ENCODE assay signal across 19 cellular contexts in genomic region chr2:113276216-113276905, GRCh38. TPM values are rescaled to one million over a fixed set of nuclear protein-coding genes. Genes with fewer than 3 reads are reported as not detected.
DNase-seq lines count a peak whose midpoint lies in the region; ATAC-seq and TF ChIP-seq lines count a peak whose summit lies in the region.
"Had no signal": no experiment of that assay in that cellular context is flagged by ENCODE, and none has a peak within 500 bp of the region (broad histone marks: within the 10 kb centered on the region; RNA-seq: fewer than 3 reads in every experiment).

No MANE protein-coding gene starts in this region.

- DNase-seq in Caki2 (ENCODE audit: low read depth), result peak; percentile 66
- DNase-seq in H9, result no peak
- no peak for DNase-seq in epithelial cell of proximal tubule (ENCODE audit: low read depth)
- DNase-seq in naive thymus-derived CD8-positive, alpha-beta T cell, result no peak
- DNase-seq in HEK293T (ENCODE audit: extremely low spot score), result no peak
- no peak for DNase-seq in HUDEP-2 (lab: John Stamatoyannopoulos, UW; ENCODE audit: unreplicated experiment in 76 of 76)
- DNase-seq: activated CD4-positive, alpha-beta T cell treated with anti-CD3 and anti-CD28 coated beads for 1 hour; activated naive CD4-positive, alpha-beta T cell treated with Interleukin-2 at 50 U/mL for 16 hours; brain microvascular endothelial cell; foreskin keratinocyte; immature natural killer cell; natural killer cell; NCI-H146; NCI-H774; psoas muscle; T1000 had no signal

- no peak overlapping the region for H2BK15ac ChIP-seq in H9 (ENCODE audit: low read depth, low read length)

- peaks cover 4% of the 10 kb centered on the region; the same call in 1 of the 2 replicates for H3K4me1 ChIP-seq in H9 (ENCODE audit: insufficient read depth, low read length)
- H3K4me1 ChIP-seq: foreskin keratinocyte, psoas muscle had no signal

- CTCF ChIA-PET in HEK293T (lab: Yijun Ruan, JAX), result interaction anchor here (0.5 to 0.6 kb wide), 2 partner anchors 65 to 138 kb away, joined by 3 to 5 read pairs; no protein-coding TSS in a partner anchor

- H2BK5ac ChIP-seq in H9 (ENCODE audit: insufficient read length, low read length), result no peak overlapping the region

- H3K4me3 ChIP-seq in epithelial cell of proximal tubule (ENCODE audit: low read depth, low read length), result peak overlapping the region; percentile 84
- H3K4me3 ChIP-seq: lung, psoas muscle had no signal

- H3K14ac ChIP-seq in H9 (ENCODE audit: insufficient read depth, low read length), result no peak overlapping the region

- H3K18ac ChIP-seq in H9 (ENCODE audit: insufficient read length, low read depth, low read length), result no peak overlapping the region

- no peak overlapping the region for H3T11ph ChIP-seq in H9 (ENCODE audit: low read length)

- peak overlapping the region; percentile 66 to 89; a peak in 4 of 5 replicates for H3K4me3 Mint-ChIP-seq in H9
- peak overlapping the region in 8 of 10 donors; percentile 29 to 84 (median 60) for H3K4me3 Mint-ChIP-seq in naive thymus-derived CD8-positive, alpha-beta T cell
- H3K4me3 Mint-ChIP-seq: natural killer cell had no signal

- H3K9ac ChIP-seq in H9 (ENCODE audit: extremely low read depth, insufficient read length, low read length), result no peak overlapping the region

- no peak overlapping the region for H4K8ac ChIP-seq in H9 (replicated peaks; ENCODE audit: insufficient read length, low read depth, low read length)

- H4K20me1 ChIP-seq in H9 (ENCODE audit: control insufficient read depth, insufficient read depth, insufficient read length), result no peaks in the 10 kb centered on the region

- H3K23ac ChIP-seq in H9 (ENCODE audit: insufficient read length, low read depth, low read length), result no peak overlapping the region

- peak overlapping the region; percentile 84 for H3K4me2 ChIP-seq in H9 (ENCODE audit: insufficient read depth, insufficient read length, low read length)

- peaks cover 100% of the 10 kb centered on the region for H3K27me3 Mint-ChIP-seq in H9 (ENCODE audit: low read depth)
- peaks cover 23 to 73% (median 53%) of the 10 kb centered on the region in 5 donors for H3K27me3 Mint-ChIP-seq in naive thymus-derived CD8-positive, alpha-beta T cell

- peaks cover 20% of the 10 kb centered on the region for H3K23me2 ChIP-seq in H9 (ENCODE audit: insufficient read length, low read depth, low read length, poor library complexity, severe bottlenecking)

- no peak overlapping the region for H3K27ac Mint-ChIP-seq in H9
- H3K27ac Mint-ChIP-seq in naive thymus-derived CD8-positive, alpha-beta T cell, result no peak overlapping the region
- H3K27ac Mint-ChIP-seq: immature natural killer cell, natural killer cell had no signal

- no peaks in the 10 kb centered on the region for H3K9me3 ChIP-seq in H9 (ENCODE audit: control insufficient read depth, low read depth, low read length)
- H3K9me3 ChIP-seq: psoas muscle had no signal

- in situ Hi-C loops in Caki2 (cut with HindIII; ENCODE audit: low pct_unique_long_range_greater_than_20kb, low sequenced_read_pairs), result no loop called here

- H3K79me1 ChIP-seq in H9 (ENCODE audit: insufficient read depth, low read depth, low read length, poor library complexity, severe bottlenecking), result no peaks in the 10 kb centered on the region

- no peak overlapping the region for H4K91ac ChIP-seq in H9 (ENCODE audit: insufficient read length, low read depth, low read length)

- peaks cover 0 to 3% of the 10 kb centered on the region in 2 experiments; a peak in 1 of 5 replicates for H3K9me3 Mint-ChIP-seq in H9
- H3K9me3 Mint-ChIP-seq in naive thymus-derived CD8-positive, alpha-beta T cell, result no peaks in the 10 kb centered on the region
- H3K9me3 Mint-ChIP-seq: immature natural killer cell, natural killer cell had no signal

- H3K27me3 ChIP-seq in H9 (ENCODE audit: insufficient read depth, low read length), result peaks cover 85% of the 10 kb centered on the region

- H3K4ac ChIP-seq in H9 (ENCODE audit: low read depth, low read length), result no peak overlapping the region

- H2BK20ac ChIP-seq in H9 (ENCODE audit: low read depth, low read length, poor library complexity, severe bottlenecking), result no peak overlapping the region

- H3K27ac ChIP-seq in H9 (ENCODE audit: insufficient read length, low read depth, low read length), result no peak overlapping the region
- H3K27ac ChIP-seq: brain microvascular endothelial cell, foreskin keratinocyte, psoas muscle had no signal

- no peak overlapping the region for H2BK120ac ChIP-seq in H9 (ENCODE audit: low read depth, low read length, poor library complexity, severe bottlenecking)

- no peaks in the 10 kb centered on the region; the same call in 1 of the 2 replicates for H3K79me2 ChIP-seq in H9 (ENCODE audit: insufficient read depth, low read length)

- no peak overlapping the region for H2AFZ ChIP-seq in H9 (ENCODE audit: low read length)

- no peak overlapping the region for H3K56ac ChIP-seq in H9 (ENCODE audit: insufficient read length, low read depth, low read length)

- POLR2A ChIA-PET in naive thymus-derived CD8-positive, alpha-beta T cell (lab: Charles Lee), result interaction anchor here (1.0 kb wide), 1 partner anchor 25 kb away, joined by 3 read pairs; no protein-coding TSS in a partner anchor
- POLR2A ChIA-PET in HEK293T (lab: Yijun Ruan, JAX), result interaction anchor here (1.0 kb wide), 1 partner anchor 10 kb away, joined by 3 read pairs; no protein-coding TSS in a partner anchor

- peaks cover 10 to 44% of the 10 kb centered on the region in 2 experiments for H3K4me1 Mint-ChIP-seq in H9
- peaks cover 11 to 36% (median 33%) of the 10 kb centered on the region in 4 donors for H3K4me1 Mint-ChIP-seq in naive thymus-derived CD8-positive, alpha-beta T cell
- H3K4me1 Mint-ChIP-seq: natural killer cell had no signal

- ATAC-seq in naive thymus-derived CD8-positive, alpha-beta T cell, result no peak
- no peak for ATAC-seq in activated CD4-positive, CD25-positive, alpha-beta regulatory T cell treated with anti-CD3 and anti-CD28 coated beads, Interleukin-2, amount 50 U/mL, for 24 hours
- no peak for ATAC-seq in HG03354 (IDR thresholded peaks at IDR 0.05; ENCODE audit: poor library complexity, severe bottlenecking, unreplicated experiment)
- ATAC-seq: natural killer cell had no signal

- no peak overlapping the region for H2BK12ac ChIP-seq in H9 (ENCODE audit: insufficient read length, low read depth, low read length)

- no peak overlapping the region for H2AK5ac ChIP-seq in H9 (ENCODE audit: insufficient read length, low read length)

- H3K36me3 Mint-ChIP-seq in H9 (ENCODE audit: insufficient read depth in 1 of 3, low read depth in 3 of 3), result no peaks in the 10 kb centered on the region
- peaks cover 0 to 4% (median 0%) of the 10 kb centered on the region in 3 donors for H3K36me3 Mint-ChIP-seq in naive thymus-derived CD8-positive, alpha-beta T cell
- H3K36me3 Mint-ChIP-seq: immature natural killer cell, natural killer cell had no signal

- WGBS in H9 (ENCODE audit: extremely low coverage, insufficient read length, low lambda C conversion rate), result no CpG with 5 or more reads among the region's 24 CpGs

- no peak overlapping the region for H4K5ac ChIP-seq in H9 (ENCODE audit: insufficient read length, low read depth, low read length)

- no peak for TF ChIP-seq CTCF in H9 (conservative IDR thresholded peaks at IDR 0.05)
- TF ChIP-seq CTCF in epithelial cell of proximal tubule (conservative IDR thresholded peaks at IDR 0.05; ENCODE audit: low read depth, low read length), result no peak

TF ChIP-seq in HEK293T, 16 proteins besides CTCF, POLR2A, EP300 and RAD21:
- TF ChIP-seq CTBP1 (IDR thresholded peaks at IDR 0.05; ENCODE audit: borderline replicate concordance) (no peak), SUZ12 (IDR thresholded peaks at IDR 0.05) (no peak), HDGF (IDR thresholded peaks at IDR 0.05; ENCODE audit: borderline replicate concordance) (no peak), LEF1 (IDR thresholded peaks at IDR 0.05; ENCODE audit: borderline replicate concordance) (no peak), NFRKB (IDR thresholded peaks at IDR 0.05) (no peak), ELF4 (IDR thresholded peaks at IDR 0.05) (no peak), SP1 (IDR thresholded peaks at IDR 0.05) (no peak), PKNOX1 (IDR thresholded peaks at IDR 0.05) (no peak), TARDBP (IDR thresholded peaks at IDR 0.05) (no peak), ZNF384 (IDR thresholded peaks at IDR 0.05) (no peak)

RNA-seq across cellular contexts. Expression of gene PAX8, which starts 2.4 kb away (rescaled TPM):
- 50.7 and 89.7 TPM in 2 replicates for total RNA-seq in Caki2 (2014; rRNA removed; shearing (Covaris generic); ENCODE audit: low replicate concordance)
- total RNA-seq in H9 (2021) (not detected in 2 replicates), epithelial cell of proximal tubule (109 and 127 TPM in 2 replicates)
- 1 to 10 TPM in 1 of 2 experiments, under 1 TPM in 1; 0.82 to 1.6 TPM for total RNA-seq in naive thymus-derived CD8-positive, alpha-beta T cell
- under 1 TPM; 0.52 to 0.73 (median 0.68) TPM for polyA plus RNA-seq in naive thymus-derived CD8-positive, alpha-beta T cell

Comparison
In these comparisons a context has a peak if more than half of its experiments do, and no peak if none do; other contexts are left out.
1. RNA of gene PAX8, which starts 2.4 kb away (total RNA-seq): 109 to 127 TPM in epithelial cell of proximal tubule and 50.7 to 89.7 TPM in Caki2; 0.82 to 1.6 TPM in naive thymus-derived CD8-positive, alpha-beta T cell and not detected in H9; every median in the first group is over 10 times any median in the second.